13 cellular contexts compared by ENCODE assay signal in the genomic region with DNA sequence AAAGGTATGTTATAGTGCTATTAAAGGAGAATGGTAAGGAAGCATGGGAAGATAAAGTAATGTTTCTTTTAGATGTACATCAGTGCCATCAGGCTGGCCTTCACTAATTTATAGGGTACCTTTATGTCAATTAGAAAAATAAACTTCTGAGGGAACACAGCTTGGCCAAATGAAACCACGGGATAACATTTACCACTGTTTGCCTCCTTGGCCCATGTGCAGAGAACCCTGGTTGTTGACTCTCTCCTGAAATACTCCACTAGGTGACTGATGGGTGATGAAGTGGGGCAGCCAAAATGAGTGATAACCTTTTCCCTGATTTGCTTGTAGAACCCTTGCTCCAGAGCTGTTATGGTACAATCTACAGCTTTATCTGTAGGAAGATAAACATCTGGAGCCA. TPM values are rescaled to one million over a fixed set of nuclear protein-coding genes. Genes with fewer than 3 reads are reported as not detected.
DNase-seq lines count a peak whose midpoint lies in the region; TF ChIP-seq lines count a peak whose summit lies in the region.
"Had no signal": no experiment of that assay in that cellular context is flagged by ENCODE, and none has a peak within 500 bp of the region (broad histone marks: within the 10 kb centered on the region; RNA-seq: fewer than 3 reads in every experiment).

No MANE protein-coding gene starts in this region.

- no peak overlapping the region for H3K18ac ChIP-seq in trophoblast cell (ENCODE audit: low read length)

- BruUV-seq in A673 (replicated peaks; lab: Mats Ljungman, UMichigan) = no TSS peak

- H4K91ac ChIP-seq in trophoblast cell (ENCODE audit: low read depth, low read length) = no peak overlapping the region

- no peak overlapping the region for H3K4me3 ChIP-seq in A673 (ENCODE audit: low read depth, low read length, poor library complexity, severe bottlenecking)
- no peak overlapping the region for H3K4me3 ChIP-seq in coronary artery
- H3K4me3 ChIP-seq in trophoblast cell (ENCODE audit: low read depth, low read length) = no peak overlapping the region
- H3K4me3 ChIP-seq in neural progenitor cell = no peak overlapping the region
- H3K4me3 ChIP-seq: BLaER1, esophagus squamous epithelium had no signal

- peaks cover 4% of the 10 kb centered on the region for H3K79me1 ChIP-seq in trophoblast cell (ENCODE audit: low read length)

- no peak overlapping the region for H4K12ac ChIP-seq in trophoblast cell (ENCODE audit: low read depth, low read length)

- H3K4me1 Mint-ChIP-seq in HFFc6 (ENCODE audit: low read depth) = peaks cover 49% of the 10 kb centered on the region
- H3K4me1 Mint-ChIP-seq in neural progenitor cell = peaks cover 6% of the 10 kb centered on the region

- H3K79me2 ChIP-seq in trophoblast cell (ENCODE audit: control insufficient read depth, insufficient read depth, low read length, poor library complexity) (no peaks in the 10 kb centered on the region), neural progenitor cell (ENCODE audit: low read depth) (no peaks in the 10 kb centered on the region)

- H3K36me3 Mint-ChIP-seq in HFFc6 (ENCODE audit: low read depth) = peaks cover 65% of the 10 kb centered on the region
- no peaks in the 10 kb centered on the region for H3K36me3 Mint-ChIP-seq in neural progenitor cell

- no peak overlapping the region for H2BK120ac ChIP-seq in trophoblast cell (ENCODE audit: insufficient read depth, low read length, poor library complexity)

- no peak overlapping the region for H3K23ac ChIP-seq in trophoblast cell (ENCODE audit: low read length)

- H3K4me1 ChIP-seq in A673 (ENCODE audit: insufficient read depth, low read length, poor library complexity, severe bottlenecking) = peaks cover 24% of the 10 kb centered on the region
- H3K4me1 ChIP-seq in trophoblast cell (ENCODE audit: control insufficient read depth in 1 of 2, insufficient read depth in 2 of 2, low read length in 2 of 2) = peaks cover 7 to 15% of the 10 kb centered on the region in 2 experiments
- no peaks in the 10 kb centered on the region for H3K4me1 ChIP-seq in neural progenitor cell

- H3K9me3 Mint-ChIP-seq in HFFc6 (no peaks in the 10 kb centered on the region), neural progenitor cell (no peaks in the 10 kb centered on the region)

- peak overlapping the region; percentile 37 for H3K4me3 Mint-ChIP-seq in HFFc6
- no peak overlapping the region for H3K4me3 Mint-ChIP-seq in neural progenitor cell

- DNase-seq in A673 (ENCODE audit: low spot score) (no peak), HFFc6 (no peak), coronary artery (ENCODE audit: low spot score) (no peak), trophoblast cell (no peak), cortex of kidney (lab: John Stamatoyannopoulos, UW) (no peak), activated T-cell treated with anti-CD3 and anti-CD28 coated beads for 4 hours (no peak), retina (no peak), neural progenitor cell (ENCODE audit: low spot score) (no peak)
- DNase-seq: esophagus squamous epithelium, SIG-M5 had no signal

- H3K27me3 Mint-ChIP-seq in HFFc6 (ENCODE audit: insufficient read depth) (no peaks in the 10 kb centered on the region; the same call in 1 of the 2 replicates), neural progenitor cell (ENCODE audit: insufficient read depth, low read depth) (no peaks in the 10 kb centered on the region)

- WGBS in trophoblast cell (ENCODE audit: extremely low coverage, insufficient coverage, insufficient read length) = no CpG with 5 or more reads among the region's 1 CpG

- H3K9me3 ChIP-seq in A673 (ENCODE audit: low read depth, low read length, poor library complexity, severe bottlenecking) = no peaks in the 10 kb centered on the region
- H3K9me3 ChIP-seq in trophoblast cell (ENCODE audit: insufficient read depth, low read depth, low read length) = no peaks in the 10 kb centered on the region
- H3K9me3 ChIP-seq in neural progenitor cell (ENCODE audit: low read depth) = no peaks in the 10 kb centered on the region
- H3K9me3 ChIP-seq: BLaER1, esophagus squamous epithelium had no signal

- intact Hi-C loops in A673 (cut with micrococcal nuclease; ENCODE audit: unreplicated experiment) = no loop called here

- CTCF ChIA-PET in A673 (lab: Charles Lee) = no interaction called here

- peak overlapping the region; percentile 85 for H3K27ac ChIP-seq in A673 (ENCODE audit: low read depth, low read length, poor library complexity, severe bottlenecking)
- peak overlapping the region; percentile 49 to 83 for H3K27ac ChIP-seq in coronary artery
- no peak overlapping the region for H3K27ac ChIP-seq in trophoblast cell (ENCODE audit: low read depth, low read length)
- no peak overlapping the region for H3K27ac ChIP-seq in neural progenitor cell
- H3K27ac ChIP-seq: BLaER1 had no signal

- no peaks in the 10 kb centered on the region for H4K20me1 ChIP-seq in neural progenitor cell (ENCODE audit: low read depth)

- no peak overlapping the region for H3K4ac ChIP-seq in trophoblast cell (ENCODE audit: low read depth, low read length)

- peak overlapping the region; percentile 51 for H2BK12ac ChIP-seq in trophoblast cell (ENCODE audit: low read length)

- H3K27me3 ChIP-seq in A673 (replicated peaks; ENCODE audit: insufficient read depth, low read depth, low read length, poor library complexity) (no peaks in the 10 kb centered on the region), trophoblast cell (ENCODE audit: insufficient read depth, low read length) (no peaks in the 10 kb centered on the region), neural progenitor cell (no peaks in the 10 kb centered on the region)
- H3K27me3 ChIP-seq: BLaER1, esophagus squamous epithelium had no signal

- H3K4me2 ChIP-seq in trophoblast cell (ENCODE audit: low read length) = no peak overlapping the region
- no peak overlapping the region for H3K4me2 ChIP-seq in neural progenitor cell
- H3K4me2 ChIP-seq: BLaER1 had no signal

- H3K9ac ChIP-seq in trophoblast cell (ENCODE audit: low read length) (no peak overlapping the region), neural progenitor cell (no peak overlapping the region)
- H3K9ac ChIP-seq: BLaER1 had no signal

- H3F3A ChIP-seq in neural progenitor cell (ENCODE audit: low read depth) = no peaks in the 10 kb centered on the region

- no peak overlapping the region for H3K14ac ChIP-seq in trophoblast cell (ENCODE audit: low read length)

- H3K27ac Mint-ChIP-seq in HFFc6 = peak overlapping the region; percentile 84
- no peak overlapping the region for H3K27ac Mint-ChIP-seq in neural progenitor cell

- H2AFZ ChIP-seq in trophoblast cell (ENCODE audit: insufficient read depth, low read length, poor library complexity) (no peak overlapping the region), neural progenitor cell (replicated peaks) (no peak overlapping the region)

- no peak for TF ChIP-seq CTCF in A673 (conservative IDR thresholded peaks at IDR 0.05; ENCODE audit: low read depth, low read length)
- no peak for TF ChIP-seq CTCF in HFFc6 (IDR thresholded peaks at IDR 0.05)
- TF ChIP-seq CTCF in coronary artery (IDR thresholded peaks at IDR 0.05) = no peak
- no peak for TF ChIP-seq CTCF in neural progenitor cell (IDR thresholded peaks at IDR 0.05)

- no peak overlapping the region for H2BK5ac ChIP-seq in trophoblast cell (ENCODE audit: low read depth, low read length, poor library complexity)

- H3K36me3 ChIP-seq in A673 (ENCODE audit: insufficient read depth, low read length, poor library complexity, severe bottlenecking) = peaks cover 87% of the 10 kb centered on the region
- H3K36me3 ChIP-seq in trophoblast cell (ENCODE audit: control insufficient read depth in 1 of 2, insufficient read depth in 2 of 2, low read length in 2 of 2) = no peaks in the 10 kb centered on the region
- H3K36me3 ChIP-seq in neural progenitor cell = no peaks in the 10 kb centered on the region

- POLR2A ChIA-PET in A673 (lab: Charles Lee; ENCODE audit: low non-redundant PET) = interaction anchor here (0.6 kb wide), 1 partner anchor 49 kb away, joined by 4 read pairs; no protein-coding TSS in a partner anchor

- H2AK5ac ChIP-seq in trophoblast cell (ENCODE audit: low read length) = no peak overlapping the region

- no peak overlapping the region for H4K8ac ChIP-seq in trophoblast cell (ENCODE audit: low read depth, low read length)

RNA-seq across cellular contexts. Expression of a gene that starts 9.5 kb away (rescaled TPM):
- total RNA-seq in A673 (2021) (8.9 and 9.7 TPM in 2 replicates), neural progenitor cell (ENCODE audit: low replicate concordance) (0.25 and 0.30 TPM in 2 replicates)
- 1 to 10 TPM; 5.4 to 7.5 (median 6.8) TPM for total RNA-seq in HFFc6 (2021; fragmentation: NEBNext Ultra II Directional; extraction: Animal tissue kit (Norgen Biotek cat#: 25700))
- 1.2 and 1.3 TPM in 2 replicates for polyA plus RNA-seq in trophoblast cell (2013)
- polyA plus RNA-seq: neural cell had no signal

RNA-seq across cellular contexts. Expression of a gene that starts 41.6 kb away (rescaled TPM):
- total RNA-seq in A673 (2021) = not detected in 2 replicates
- not detected for total RNA-seq in HFFc6 (2021; fragmentation: NEBNext Ultra II Directional; extraction: Animal tissue kit (Norgen Biotek cat#: 25700))
- 0.21 and 0.28 TPM in 2 replicates for polyA plus RNA-seq in trophoblast cell (2013)
- total RNA-seq in neural progenitor cell (ENCODE audit: low replicate concordance) = not detected in 2 replicates
- total RNA-seq: esophagus squamous epithelium, HT-29 had no signal
- polyA plus RNA-seq: neural cell had no signal

Comparison
In these comparisons a context has a peak if more than half of its experiments do, and no peak if none do; other contexts are left out.
1. H3K27ac ChIP-seq: peak in A673 (single experiment) and coronary artery (2 of 2); none in trophoblast cell (single experiment) and neural progenitor cell (single experiment).